ENCODE assay signal across 1 cellular context in the genomic region with DNA sequence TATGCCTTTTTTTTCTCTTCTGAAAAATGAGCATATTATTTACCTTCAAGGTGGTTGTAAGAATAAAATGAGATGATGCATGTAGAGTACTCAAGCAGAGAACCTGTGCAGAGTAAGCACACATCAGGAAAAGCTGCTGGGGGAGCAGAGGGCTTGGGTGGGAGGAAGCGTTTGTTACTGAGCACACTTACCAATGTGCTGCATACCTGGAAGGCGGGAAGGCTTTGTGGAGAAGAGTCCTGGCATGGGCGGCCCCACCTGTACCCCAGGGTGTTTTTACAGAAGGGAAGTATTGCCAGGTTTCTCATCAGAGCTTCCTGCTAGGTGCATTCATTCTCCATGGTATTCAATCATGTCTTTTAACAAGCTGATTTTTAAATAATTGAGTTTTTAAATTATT.
TF ChIP-seq lines count a peak whose summit lies in the region.

No MANE protein-coding gene starts in this region.

TF ChIP-seq in WTC11, 78 proteins besides CTCF, POLR2A, EP300 and RAD21 (continued from another document):
- TF ChIP-seq, protein P1, sequence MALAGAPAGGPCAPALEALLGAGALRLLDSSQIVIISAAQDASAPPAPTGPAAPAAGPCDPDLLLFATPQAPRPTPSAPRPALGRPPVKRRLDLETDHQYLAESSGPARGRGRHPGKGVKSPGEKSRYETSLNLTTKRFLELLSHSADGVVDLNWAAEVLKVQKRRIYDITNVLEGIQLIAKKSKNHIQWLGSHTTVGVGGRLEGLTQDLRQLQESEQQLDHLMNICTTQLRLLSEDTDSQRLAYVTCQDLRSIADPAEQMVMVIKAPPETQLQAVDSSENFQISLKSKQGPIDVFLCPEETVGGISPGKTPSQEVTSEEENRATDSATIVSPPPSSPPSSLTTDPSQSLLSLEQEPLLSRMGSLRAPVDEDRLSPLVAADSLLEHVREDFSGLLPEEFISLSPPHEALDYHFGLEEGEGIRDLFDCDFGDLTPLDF (CRISPR knock-in tag; IDR thresholded peaks at IDR 0.05), result no peak
- TF ChIP-seq, protein P2, sequence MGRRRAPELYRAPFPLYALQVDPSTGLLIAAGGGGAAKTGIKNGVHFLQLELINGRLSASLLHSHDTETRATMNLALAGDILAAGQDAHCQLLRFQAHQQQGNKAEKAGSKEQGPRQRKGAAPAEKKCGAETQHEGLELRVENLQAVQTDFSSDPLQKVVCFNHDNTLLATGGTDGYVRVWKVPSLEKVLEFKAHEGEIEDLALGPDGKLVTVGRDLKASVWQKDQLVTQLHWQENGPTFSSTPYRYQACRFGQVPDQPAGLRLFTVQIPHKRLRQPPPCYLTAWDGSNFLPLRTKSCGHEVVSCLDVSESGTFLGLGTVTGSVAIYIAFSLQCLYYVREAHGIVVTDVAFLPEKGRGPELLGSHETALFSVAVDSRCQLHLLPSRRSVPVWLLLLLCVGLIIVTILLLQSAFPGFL (CRISPR knock-in tag; IDR thresholded peaks at IDR 0.05; ENCODE audit: borderline replicate concordance), result no peak
- TF ChIP-seq E2F4 (CRISPR knock-in tag; IDR thresholded peaks at IDR 0.05; ENCODE audit: borderline replicate concordance, low read depth), result no peak
- TF ChIP-seq CREB1 (CRISPR knock-in tag; IDR thresholded peaks at IDR 0.05), result no peak
- TF ChIP-seq TCF7 (CRISPR knock-in tag; IDR thresholded peaks at IDR 0.05; ENCODE audit: low read depth), result no peak
- no peak for TF ChIP-seq IRF2 (CRISPR knock-in tag; IDR thresholded peaks at IDR 0.05; ENCODE audit: borderline replicate concordance, low read depth)
- TF ChIP-seq FOXK1 (CRISPR knock-in tag; IDR thresholded peaks at IDR 0.05), result no peak
- no peak for TF ChIP-seq ERG (CRISPR knock-in tag; IDR thresholded peaks at IDR 0.05)
- no peak for TF ChIP-seq NR2C2 (CRISPR knock-in tag; IDR thresholded peaks at IDR 0.05)
- no peak for TF ChIP-seq RELA (CRISPR knock-in tag; IDR thresholded peaks at IDR 0.05; ENCODE audit: borderline replicate concordance)
